1 cellular context compared by ENCODE assay signal in genomic region chr5:55708732-55709131, GRCh38.
A peak's percentile ranks its signal among the peaks of the same experiment; 100 is the strongest.
TF ChIP-seq lines count a peak whose summit lies in the region.

No MANE protein-coding gene starts in this region.

TF ChIP-seq in GM12878, 131 proteins besides CTCF, POLR2A, EP300 and RAD21:
- TF ChIP-seq ZZZ3 (IDR thresholded peaks at IDR 0.05; ENCODE audit: control insufficient read depth, insufficient read length, low read depth), result no peak
- no peak for TF ChIP-seq FOXM1 (IDR thresholded peaks at IDR 0.05; ENCODE audit: low read depth, low read length)
- TF ChIP-seq SRF (IDR thresholded peaks at IDR 0.05; ENCODE audit: low read depth in 2 of 2, low read length in 2 of 2), result 0 out of 4 replicates have a peak, but pooled peaks of 1 of the 2 experiments have one; percentile 52
- no peak for TF ChIP-seq SIX5 (IDR thresholded peaks at IDR 0.05; ENCODE audit: low read depth, low read length, severe bottlenecking)
- TF ChIP-seq RBBP5 (conservative IDR thresholded peaks at IDR 0.05), result no peak
- peak; percentile 21; the same call in 1 of the 2 replicates for TF ChIP-seq RUNX3 (IDR thresholded peaks at IDR 0.05; ENCODE audit: low read length)
